ENCODE assay signal across 9 cellular contexts in genomic region chr6:7155871-7156579, GRCh38. TPM values are rescaled to one million over a fixed set of nuclear protein-coding genes. Genes with fewer than 3 reads are reported as not detected.
A peak's percentile ranks its signal among the peaks of the same experiment; 100 is the strongest.
DNase-seq lines count a peak whose midpoint lies in the region; ATAC-seq and FAIRE-seq lines count a peak whose summit lies in the region.
"Had no signal": no experiment of that assay in that cellular context is flagged by ENCODE, and none has a peak within 500 bp of the region (broad histone marks: within the 10 kb centered on the region; RNA-seq: fewer than 3 reads in every experiment).

No MANE protein-coding gene starts in this region.

- H3K9ac ChIP-seq in HUES64 (ENCODE audit: low read depth, low read length), result no peak overlapping the region; the same call in 1 of the 2 replicates

- H3K4me1 ChIP-seq in CD4-positive, CD25-positive, alpha-beta regulatory T cell (ENCODE audit: control insufficient read depth, insufficient read depth, low read length, poor library complexity, severe bottlenecking), result peaks cover 15% of the 10 kb centered on the region
- H3K4me1 ChIP-seq in HUES64 (ENCODE audit: insufficient read depth, low read length), result peaks cover 43% of the 10 kb centered on the region

- no peak for FAIRE-seq in RCC 7860 (lab: Jason Lieb, UNC)

- H3K36me3 Mint-ChIP-seq in CD4-positive, CD25-positive, alpha-beta regulatory T cell, result peaks cover 6% of the 10 kb centered on the region

- H3K27ac Mint-ChIP-seq in CD4-positive, CD25-positive, alpha-beta regulatory T cell, result peak overlapping the region; percentile 25 to 74 (median 59)

- DNase-seq in CD4-positive, CD25-positive, alpha-beta regulatory T cell, result no peak
- DNase-seq in left ventricle myocardium superior (no peak), SK-N-DZ (ENCODE audit: low spot score) (no peak), RCC 7860 (ENCODE audit: low spot score) (no peak), SW480 (ENCODE audit: low spot score) (no peak)
- DNase-seq in activated CD4-positive, alpha-beta T cell treated with anti-CD3 and anti-CD28 coated beads for 48 hours, result no peak

- no peaks in the 10 kb centered on the region for H3K36me3 ChIP-seq in CD4-positive, CD25-positive, alpha-beta regulatory T cell (ENCODE audit: control insufficient read depth, insufficient read depth, low read length)
- H3K36me3 ChIP-seq in HUES64 (ENCODE audit: insufficient read depth, low read length), result no peaks in the 10 kb centered on the region
- H3K36me3 ChIP-seq: adrenal gland had no signal

- H3K4me1 Mint-ChIP-seq in CD4-positive, CD25-positive, alpha-beta regulatory T cell, result peaks cover 27 to 91% (median 60%) of the 10 kb centered on the region in 4 donors

- H3K27ac ChIP-seq in CD4-positive, CD25-positive, alpha-beta regulatory T cell (ENCODE audit: insufficient read depth, low read length, poor library complexity, severe bottlenecking), result no peak overlapping the region
- H3K27ac ChIP-seq in HUES64 (ENCODE audit: low read depth, low read length), result peak overlapping the region; percentile 58

- no peaks in the 10 kb centered on the region for H3K9me3 ChIP-seq in CD4-positive, CD25-positive, alpha-beta regulatory T cell (ENCODE audit: control insufficient read depth in 2 of 2, low read length in 2 of 2)
- no peaks in the 10 kb centered on the region for H3K9me3 ChIP-seq in HUES64 (ENCODE audit: insufficient read depth, low read depth, low read length)
- H3K9me3 ChIP-seq: adrenal gland had no signal

- peak overlapping the region; percentile 29 for H3K4me3 ChIP-seq in CD4-positive, CD25-positive, alpha-beta regulatory T cell (ENCODE audit: low read depth, low read length)
- H3K4me3 ChIP-seq in HUES64 (ENCODE audit: low read length), result no peak overlapping the region
- H3K4me3 ChIP-seq: adrenal gland had no signal

- H3K9me3 Mint-ChIP-seq in CD4-positive, CD25-positive, alpha-beta regulatory T cell, result peaks cover 0 to 1% (median 0%) of the 10 kb centered on the region in 7 donors

- no peaks in the 10 kb centered on the region for H3K27me3 ChIP-seq in CD4-positive, CD25-positive, alpha-beta regulatory T cell (ENCODE audit: control insufficient read depth, insufficient read depth, low read length)
- H3K27me3 ChIP-seq in HUES64 (ENCODE audit: insufficient read depth, low read length), result no peaks in the 10 kb centered on the region
- H3K27me3 ChIP-seq: adrenal gland had no signal

- no peak for ATAC-seq in CD4-positive, CD25-positive, alpha-beta regulatory T cell (ENCODE audit: low read depth in 2 of 2)
- ATAC-seq in GM19467 (IDR thresholded peaks at IDR 0.05; ENCODE audit: unreplicated experiment) (peak; percentile 39), left ventricle myocardium superior (peak; percentile 69)

- H3K4me3 Mint-ChIP-seq in CD4-positive, CD25-positive, alpha-beta regulatory T cell, result peak overlapping the region in 1 of 4 donors; percentile 46

- intact Hi-C loops in left ventricle myocardium superior (cut with micrococcal nuclease), result no loop called here

- H3K27me3 Mint-ChIP-seq in CD4-positive, CD25-positive, alpha-beta regulatory T cell, result no peaks in the 10 kb centered on the region

- 72% methylated on average over 6 of the region's 7 CpGs for WGBS in HUES64

RNA-seq across cellular contexts. Expression of gene RREB1, which starts 48.3 kb away (rescaled TPM):
- 45.2 TPM for total RNA-seq in CD4-positive, CD25-positive, alpha-beta regulatory T cell
- 1 to 10 TPM; 1.2 to 3.8 (median 2.1) TPM for polyA plus RNA-seq in CD4-positive, CD25-positive, alpha-beta regulatory T cell
- 11.2 TPM for polyA plus RNA-seq in HUES64 (2013, experiment 1 of 2)
- polyA plus RNA-seq in HUES64 (2013, experiment 2 of 2), result 13.5 TPM
- total RNA-seq in left ventricle myocardium superior, result 36.2 TPM
- 0.13 TPM in 1 of 2 replicates, not detected in the other for polyA plus RNA-seq in SK-N-DZ (2014; cell fraction: cytosol; rRNA removed)
- polyA plus RNA-seq in SK-N-DZ (2014; cell fraction: nucleus; rRNA removed), result not detected in 2 replicates

Comparison
In these comparisons a context has a peak if more than half of its experiments do, and no peak if none do; other contexts are left out.
1. ATAC-seq: peak in GM19467 (single experiment) and left ventricle myocardium superior (single experiment); none in CD4-positive, CD25-positive, alpha-beta regulatory T cell (0 of 2).